34 cellular contexts compared by ENCODE assay signal in the genomic region with DNA sequence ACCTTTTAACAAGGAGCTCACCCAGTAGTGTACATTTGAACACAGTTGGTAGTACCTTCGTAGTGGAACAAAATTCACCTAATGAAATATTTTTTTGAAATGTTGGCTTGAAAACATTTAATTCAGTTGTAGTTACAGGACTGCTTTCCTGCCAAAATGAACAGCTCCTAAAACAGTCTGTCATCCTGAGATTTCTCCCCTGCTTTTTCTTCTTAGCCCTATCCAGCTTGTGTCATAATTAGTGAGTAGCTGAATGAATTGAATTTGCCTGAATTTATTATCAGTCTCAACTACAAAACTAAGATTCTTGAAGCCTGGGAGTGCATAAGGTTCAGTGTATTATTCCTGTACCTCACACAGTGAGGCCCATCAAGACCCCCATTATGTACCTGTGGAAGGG.
"Had no signal": no experiment of that assay in that cellular context is flagged by ENCODE, and none has a peak within 500 bp of the region (broad histone marks: within the 10 kb centered on the region; RNA-seq: fewer than 3 reads in every experiment).

No MANE protein-coding gene starts in this region.

- H3K4me1 ChIP-seq: ascending aorta, body of pancreas, SJSA1 had no signal

- H3K4me1 Mint-ChIP-seq: activated B cell treated with CpG ODN at 0.5 μM for 24 hours; activated CD4-positive, alpha-beta memory T cell treated with anti-CD3 and anti-CD28 coated beads, Interleukin-2, amount 10 ng/mL, durations not matched to agents 7 days and 5 days; activated naive CD4-positive, alpha-beta T cell treated with anti-CD3 and anti-CD28 coated beads, Interleukin-2, amount 50 U/mL, for 24 hours; activated naive CD8-positive, alpha-beta T cell treated with anti-CD3 and anti-CD28 coated beads, Interleukin-2, amount 10 ng/mL, durations not matched to agents 7 days and 5 days had no signal

- H3K36me3 Mint-ChIP-seq: activated naive CD4-positive, alpha-beta T cell treated with anti-CD3 and anti-CD28 coated beads, Interleukin-2, amount 50 U/mL, for 24 hours; activated naive CD8-positive, alpha-beta T cell treated with anti-CD3 and anti-CD28 coated beads, Interleukin-2, amount 10 ng/mL, durations not matched to agents 7 days and 5 days had no signal

- H3K4me3 ChIP-seq: ascending aorta, body of pancreas, PC-9, SJSA1 had no signal

- H3K36me3 ChIP-seq: ascending aorta, SJSA1 had no signal

- H3K27me3 Mint-ChIP-seq: activated B cell treated with CpG ODN at 0.5 μM for 24 hours; activated CD4-positive, alpha-beta memory T cell treated with anti-CD3 and anti-CD28 coated beads, Interleukin-2, amount 10 ng/mL, durations not matched to agents 7 days and 5 days; activated naive CD4-positive, alpha-beta T cell treated with anti-CD3 and anti-CD28 coated beads, Interleukin-2, amount 50 U/mL, for 24 hours; activated naive CD8-positive, alpha-beta T cell treated with anti-CD3 and anti-CD28 coated beads, Interleukin-2, amount 10 ng/mL, durations not matched to agents 7 days and 5 days had no signal

- H3K9me3 Mint-ChIP-seq: activated B cell treated with CpG ODN at 0.5 μM for 24 hours; activated CD4-positive, alpha-beta memory T cell treated with anti-CD3 and anti-CD28 coated beads, Interleukin-2, amount 10 ng/mL, durations not matched to agents 7 days and 5 days; activated naive CD4-positive, alpha-beta T cell treated with anti-CD3 and anti-CD28 coated beads, Interleukin-2, amount 50 U/mL, for 24 hours; activated naive CD8-positive, alpha-beta T cell treated with anti-CD3 and anti-CD28 coated beads, Interleukin-2, amount 10 ng/mL, durations not matched to agents 7 days and 5 days; activated T-helper 2 cell treated with anti-CD3 and anti-CD28 coated beads, Interferon-gamma antibody, Interleukin-2, Interleukin-4, amounts not matched to agents 10 μg/mL and 5 μg/mL and 100 μg/mL, durations not matched to agents 14 hours and 24 hours and 36 hours had no signal

- H3K9me3 ChIP-seq: ascending aorta, body of pancreas, SJSA1 had no signal

- DNase-seq: activated B cell treated with CpG ODN at 0.5 μM for 24 hours; activated CD4-positive, alpha-beta memory T cell treated with anti-CD3 and anti-CD28 coated beads, Interleukin-2, amount 10 ng/mL, durations not matched to agents 7 days and 5 days; activated CD4-positive, alpha-beta T cell treated with anti-CD3 and anti-CD28 coated beads for 4 hours; activated CD4-positive, CD25-positive, alpha-beta regulatory T cell treated with anti-CD3 and anti-CD28 coated beads, Interleukin-2, amount 50 U/mL, for 72 hours; activated gamma-delta T cell; activated naive CD4-positive, alpha-beta T cell treated with Interleukin-2 at 50 U/mL for 16 hours; activated naive CD8-positive, alpha-beta T cell treated with anti-CD3 and anti-CD28 coated beads, Interleukin-2, amount 10 ng/mL, durations not matched to agents 7 days and 5 days; activated T-cell treated with anti-CD3 and anti-CD28 coated beads, Interleukin-2, amount 50 U/mL, for 1 hour; amygdala; body of pancreas; central memory CD4-positive, alpha-beta T cell; Karpas-422; KBM-7; MM.1S; MV-4-11; NCI-H1092; NCI-H1436 treated with DMSO at 0.1 percent for 48 hours; NCI-H1694 treated with DMSO at 0.1 percent for 48 hours; NCI-H2029; NCI-H345; NCI-H510A; NCI-H526; NCI-H748 treated with DMSO at 0.1 percent for 48 hours; PC-9; SHP77 treated with DMSO at 0.1 percent for 48 hours; T-helper 1 cell; T-helper 2 cell; T-helper 9 cell had no signal

- ATAC-seq: body of pancreas, SK-N-SH treated with all-trans-retinoic acid at 6 μM for 48 hours had no signal

- H3K27ac ChIP-seq: ascending aorta, body of pancreas, PC-9, SJSA1, VCaP had no signal

- H3K27ac Mint-ChIP-seq: activated B cell treated with CpG ODN at 0.5 μM for 24 hours; activated CD4-positive, alpha-beta memory T cell treated with anti-CD3 and anti-CD28 coated beads, Interleukin-2, amount 10 ng/mL, durations not matched to agents 7 days and 5 days; activated naive CD4-positive, alpha-beta T cell treated with anti-CD3 and anti-CD28 coated beads, Interleukin-2, amount 50 U/mL, for 24 hours; activated naive CD8-positive, alpha-beta T cell treated with anti-CD3 and anti-CD28 coated beads, Interleukin-2, amount 10 ng/mL, durations not matched to agents 7 days and 5 days; activated T-helper 2 cell treated with anti-CD3 and anti-CD28 coated beads, Interferon-gamma antibody, Interleukin-2, Interleukin-4, amounts not matched to agents 10 μg/mL and 5 μg/mL and 100 μg/mL, durations not matched to agents 14 hours and 24 hours and 36 hours had no signal

- H3K4me3 Mint-ChIP-seq: activated B cell treated with CpG ODN at 0.5 μM for 24 hours; activated CD4-positive, alpha-beta memory T cell treated with anti-CD3 and anti-CD28 coated beads, Interleukin-2, amount 10 ng/mL, durations not matched to agents 7 days and 5 days; activated naive CD4-positive, alpha-beta T cell treated with anti-CD3 and anti-CD28 coated beads, Interleukin-2, amount 50 U/mL, for 24 hours; activated naive CD8-positive, alpha-beta T cell treated with anti-CD3 and anti-CD28 coated beads, Interleukin-2, amount 10 ng/mL, durations not matched to agents 7 days and 5 days had no signal

- H3K27me3 ChIP-seq: ascending aorta, body of pancreas, SJSA1 had no signal
